Comparison of ENCODE assay signal across 15 cellular contexts in the genomic region with DNA sequence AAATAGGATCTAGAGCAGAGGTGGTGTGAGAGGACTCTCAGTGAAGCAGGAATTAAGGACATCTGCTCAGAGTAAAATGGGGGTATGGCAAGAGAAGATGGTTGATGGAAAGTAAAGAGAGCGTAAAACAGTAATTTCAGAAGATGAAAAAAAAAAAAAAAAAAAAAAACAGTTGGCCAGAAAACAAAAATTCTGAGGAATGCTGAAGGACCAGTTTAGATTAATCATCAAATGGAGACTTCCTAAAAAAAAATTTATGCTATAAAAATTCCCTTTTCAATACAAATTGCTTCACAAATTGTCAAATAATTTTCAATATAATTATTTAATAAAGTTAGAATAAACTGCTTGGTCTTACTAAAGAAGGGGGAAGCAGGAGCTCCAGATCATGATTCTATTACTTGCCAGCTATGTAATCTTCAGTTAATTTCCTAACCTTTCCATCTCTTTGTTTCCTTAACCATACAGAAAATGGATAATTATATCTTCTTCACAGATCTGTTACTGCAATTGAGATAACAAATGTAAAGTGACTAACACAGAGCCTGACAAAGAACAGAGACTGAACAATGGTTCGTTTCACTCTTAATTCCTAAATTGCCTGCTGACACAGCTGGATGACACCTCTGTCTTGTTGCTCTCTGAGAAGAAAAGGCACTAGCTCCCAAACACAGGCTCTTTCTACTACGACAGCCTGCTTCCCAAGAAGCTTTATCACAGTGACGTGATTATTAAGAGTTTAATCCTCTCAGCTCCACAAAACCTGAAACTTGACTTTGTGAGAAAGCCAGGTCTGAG.
DNase-seq lines count a peak whose midpoint lies in the region; ATAC-seq, FAIRE-seq and TF ChIP-seq lines count a peak whose summit lies in the region.
"Had no signal": no experiment of that assay in that cellular context is flagged by ENCODE, and none has a peak within 500 bp of the region (broad histone marks: within the 10 kb centered on the region; RNA-seq: fewer than 3 reads in every experiment).

No MANE protein-coding gene starts in this region.

- DNase-seq in HAP-1 (ENCODE audit: low spot score in 2 of 2) = peak; percentile 36 to 57
- DNase-seq in NCI-H82 treated with DMSO at 0.1 percent for 48 hours (lab: John Stamatoyannopoulos, UW; ENCODE audit: unreplicated experiment) = peak; percentile 49
- DNase-seq in endothelial cell of umbilical vein (ENCODE audit: low read depth, low spot score) = peak; percentile 7
- peak; percentile 83 for DNase-seq in pons (ENCODE audit: low spot score)
- DNase-seq in left lobe of liver (ENCODE audit: low spot score) = no peak
- no peak for DNase-seq in NCI-H187 (lab: John Stamatoyannopoulos, UW)
- DNase-seq: brain microvascular endothelial cell, C1 segment of cervical spinal cord, left cardiac atrium, posterior cingulate gyrus, thyroid gland had no signal

- H3K27me3 ChIP-seq in HAP-1 (ENCODE audit: low read depth) (no peaks in the 10 kb centered on the region), endothelial cell of umbilical vein (ENCODE audit: control insufficient read depth in 2 of 2, insufficient read depth in 2 of 2, low read length in 2 of 2) (no peaks in the 10 kb centered on the region)
- H3K27me3 ChIP-seq: brain microvascular endothelial cell, hepatocyte, thyroid gland had no signal

- POLR2A ChIA-PET in endothelial cell of umbilical vein (lab: Charles Lee) = no interaction called here

- H3K4me3 ChIP-seq in HAP-1 = no peak overlapping the region
- no peak overlapping the region for H3K4me3 ChIP-seq in endothelial cell of umbilical vein (replicated peaks in 1 of 3; ENCODE audit: insufficient read depth in 1 of 3, low read depth in 1 of 3, low read length in 3 of 3)
- H3K4me3 ChIP-seq: hepatocyte, SK-N-MC, thyroid gland had no signal

- no peak overlapping the region for H3K9ac ChIP-seq in endothelial cell of umbilical vein (replicated peaks; ENCODE audit: extremely low read depth, insufficient read depth, low read length)

- CTCF ChIA-PET in endothelial cell of umbilical vein (lab: Charles Lee) = interaction anchor here (0.7 to 1.2 kb wide), 3 partner anchors 10 to 45 kb away, joined by 3 to 4 read pairs (median 4); no protein-coding TSS in a partner anchor

- no peak for TF ChIP-seq POLR2A in endothelial cell of umbilical vein (IDR thresholded peaks at IDR 0.05; ENCODE audit: low read depth, low read length)

- no peak overlapping the region for H3K27ac ChIP-seq in endothelial cell of umbilical vein (ENCODE audit: insufficient read depth, low read depth, low read length)
- H3K27ac ChIP-seq: brain microvascular endothelial cell, hepatocyte, SK-N-MC, thyroid gland had no signal

- H3K4me2 ChIP-seq in endothelial cell of umbilical vein (ENCODE audit: insufficient read depth, low read length) = no peak overlapping the region
- H3K4me2 ChIP-seq: hepatocyte had no signal

- intact Hi-C loops in endothelial cell of umbilical vein (cut with micrococcal nuclease) = no loop called here

- no peak for FAIRE-seq in endothelial cell of umbilical vein (lab: Jason Lieb, UNC)

- no peaks in the 10 kb centered on the region for H3K9me3 ChIP-seq in HAP-1
- no peaks in the 10 kb centered on the region for H3K9me3 ChIP-seq in endothelial cell of umbilical vein (replicated peaks; ENCODE audit: control insufficient read depth, insufficient read depth, low read length)
- H3K9me3 ChIP-seq: thyroid gland had no signal

- H2AFZ ChIP-seq in endothelial cell of umbilical vein (ENCODE audit: low read depth, low read length) = no peak overlapping the region
- H2AFZ ChIP-seq: hepatocyte had no signal

- in situ Hi-C loops in HAP-1 (cut with MboI; ENCODE audit: low sequenced_read_pairs) = no loop called here

- no peak for TF ChIP-seq CTCF in endothelial cell of umbilical vein (IDR thresholded peaks at IDR 0.05; ENCODE audit: extremely low read depth in 1 of 2, insufficient read depth in 1 of 2, low read depth in 1 of 2, low read length in 2 of 2)

- no peaks in the 10 kb centered on the region for H3K9me1 ChIP-seq in endothelial cell of umbilical vein (replicated peaks; ENCODE audit: control insufficient read depth, extremely low read depth, insufficient read depth, low read length)

- no peaks in the 10 kb centered on the region for H4K20me1 ChIP-seq in endothelial cell of umbilical vein (replicated peaks; ENCODE audit: control insufficient read depth, extremely low read depth, insufficient read depth, low read length)

- dilution Hi-C loops in endothelial cell of umbilical vein (cut with MboI; ENCODE audit: extremely low pct_ligation_motif_present, low sequenced_read_pairs) = no loop called here

- BruUV-seq in endothelial cell of umbilical vein (replicated peaks; lab: Mats Ljungman, UMichigan) = no TSS peak

- ATAC-seq in left lobe of liver (no peak), HG02588 (IDR thresholded peaks at IDR 0.05; ENCODE audit: unreplicated experiment) (no peak)
- ATAC-seq: activated naive CD4-positive, alpha-beta T cell treated with anti-CD3 and anti-CD28 coated beads, Interleukin-2, amount 50 U/mL, for 72 hours; left cardiac atrium had no signal

- no peaks in the 10 kb centered on the region for H3K79me2 ChIP-seq in endothelial cell of umbilical vein (ENCODE audit: control insufficient read depth, insufficient read depth, low read length)
- H3K79me2 ChIP-seq: hepatocyte had no signal

- no peaks in the 10 kb centered on the region for H3K36me3 ChIP-seq in HAP-1 (replicated peaks)
- H3K36me3 ChIP-seq in endothelial cell of umbilical vein (ENCODE audit: control insufficient read depth in 2 of 2, extremely low read depth in 1 of 2, insufficient read depth in 2 of 2, low read length in 2 of 2) = no peaks in the 10 kb centered on the region
- H3K36me3 ChIP-seq: brain microvascular endothelial cell had no signal

- H3K4me1 ChIP-seq in HAP-1 (peaks cover 8% of the 10 kb centered on the region), endothelial cell of umbilical vein (ENCODE audit: control insufficient read depth, extremely low read depth, insufficient read depth, low read length) (peaks cover 4% of the 10 kb centered on the region)

TF ChIP-seq in endothelial cell of umbilical vein, 7 proteins besides CTCF, POLR2A, EP300 and RAD21:
- TF ChIP-seq GATA2 (IDR thresholded peaks at IDR 0.05; ENCODE audit: insufficient read depth, insufficient read length, low read depth, low read length) (no peak), MYC (IDR thresholded peaks at IDR 0.05; ENCODE audit: low read depth, low read length) (no peak), POLR2AphosphoS5 (IDR thresholded peaks at IDR 0.05; ENCODE audit: insufficient read depth, low read depth, low read length) (no peak)

Comparison
In these comparisons a context has a peak if more than half of its experiments do, and no peak if none do; other contexts are left out.
1. DNase-seq: peak in HAP-1 (2 of 2), NCI-H82 treated with DMSO at 0.1 percent for 48 hours (single experiment), endothelial cell of umbilical vein (single experiment) and pons (single experiment); none in left lobe of liver (single experiment) and NCI-H187 (0 of 2).